Comparison of ENCODE assay signal across 5 cellular contexts in genomic region chr3:142112601-142113000, GRCh38.
"Had no signal": no experiment of that assay in that cellular context is flagged by ENCODE, and none has a peak within 500 bp of the region (broad histone marks: within the 10 kb centered on the region; RNA-seq: fewer than 3 reads in every experiment).

No MANE protein-coding gene starts in this region.

- H3K4me2 ChIP-seq: GM23338 had no signal

- H3K27ac Mint-ChIP-seq: GM23338, H9 had no signal

- H2AFZ ChIP-seq: GM23338 had no signal

- DNase-seq: H9, HCEC 1CT, IMR-90 had no signal

- H3K4me3 Mint-ChIP-seq: GM23338, H9 had no signal

- H3K9me3 Mint-ChIP-seq: GM23338, H9 had no signal

- H3K4me3 ChIP-seq: GM23338, K562 had no signal
